Comparison of ENCODE assay signal across 16 cellular contexts in genomic region chr6:123565529-123565928, GRCh38.
"Had no signal": no experiment of that assay in that cellular context is flagged by ENCODE, and none has a peak within 500 bp of the region (broad histone marks: within the 10 kb centered on the region; RNA-seq: fewer than 3 reads in every experiment).

No MANE protein-coding gene starts in this region.

- DNase-seq: dorsolateral prefrontal cortex; effector CD4-positive, alpha-beta T cell; heart left ventricle; kidney; natural killer cell; sigmoid colon; stimulated activated CD4-positive, alpha-beta T cell treated with anti-CD3 and anti-CD28 coated beads, Interleukin-2, amount 100 ng/mL, for 24 hours; stimulated activated CD4-positive, alpha-beta T cell treated with anti-CD3 and anti-CD28 coated beads, Interleukin-4, amount 100 ng/mL, for 24 hours; stimulated activated naive CD4-positive, alpha-beta T cell treated with Interleukin-2 at 50 U/mL for 16 hours; stomach; thyroid gland; trophoblast cell had no signal

- H3K27ac Mint-ChIP-seq: memory B cell; natural killer cell; progenitor cell of endocrine pancreas; stimulated activated effector memory CD8-positive, alpha-beta T cell treated with anti-CD3 and anti-CD28 coated beads, Interleukin-12 subunit alpha, Interleukin-12 subunit beta, amount 100 ng/mL, for 72 hours had no signal

- ATAC-seq: heart left ventricle; left lobe of liver; natural killer cell; stimulated activated effector memory CD8-positive, alpha-beta T cell treated with anti-CD3 and anti-CD28 coated beads, Interleukin-12 subunit alpha, Interleukin-12 subunit beta, amount 100 ng/mL, for 72 hours had no signal

- H3K4me1 Mint-ChIP-seq: memory B cell; natural killer cell; stimulated activated effector memory CD8-positive, alpha-beta T cell treated with anti-CD3 and anti-CD28 coated beads, Interleukin-12 subunit alpha, Interleukin-12 subunit beta, amount 100 ng/mL, for 72 hours had no signal

- H3K4me3 Mint-ChIP-seq: memory B cell; natural killer cell; stimulated activated effector memory CD8-positive, alpha-beta T cell treated with anti-CD3 and anti-CD28 coated beads, Interleukin-12 subunit alpha, Interleukin-12 subunit beta, amount 100 ng/mL, for 72 hours had no signal

- H3K36me3 Mint-ChIP-seq: memory B cell; natural killer cell; stimulated activated effector memory CD8-positive, alpha-beta T cell treated with anti-CD3 and anti-CD28 coated beads, Interleukin-12 subunit alpha, Interleukin-12 subunit beta, amount 100 ng/mL, for 72 hours had no signal

- H3K27me3 Mint-ChIP-seq: memory B cell had no signal
